In the genomic region with DNA sequence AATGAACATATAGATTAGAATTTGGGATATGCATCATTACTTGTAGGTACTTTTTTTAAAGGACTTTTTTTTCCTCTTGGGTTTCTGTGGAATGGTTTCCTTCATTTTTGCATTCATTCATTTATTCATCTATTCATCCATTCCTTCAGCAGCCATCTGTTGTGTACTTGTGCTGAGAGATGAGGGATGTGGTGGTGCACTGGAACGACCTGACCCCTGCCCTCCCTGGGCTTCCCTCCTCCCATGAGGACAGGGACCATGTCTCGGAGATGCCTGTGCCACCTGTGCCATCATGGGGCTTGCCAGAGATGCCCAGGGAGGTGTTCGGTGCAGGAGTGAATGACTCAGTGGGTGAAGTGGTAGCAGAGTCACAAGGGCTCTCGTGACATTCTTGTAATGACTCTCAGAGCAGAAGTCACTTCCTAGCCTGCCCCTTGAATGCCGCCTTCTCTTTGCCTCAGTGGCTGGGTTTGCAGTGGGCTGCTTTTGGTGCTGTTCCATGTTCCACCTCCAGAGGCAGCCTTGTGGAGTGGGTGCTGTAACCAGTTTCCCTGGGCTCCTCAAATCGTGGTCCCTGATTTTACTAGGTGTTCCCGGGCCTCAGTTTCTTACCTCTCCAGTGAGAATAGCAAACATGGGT, we compare ENCODE assay signal across 9 cellular contexts. TPM values are rescaled to one million over a fixed set of nuclear protein-coding genes. Genes with fewer than 3 reads are reported as not detected.
A peak's percentile ranks its signal among the peaks of the same experiment; 100 is the strongest.
DNase-seq lines count a peak whose midpoint lies in the region; ATAC-seq lines count a peak whose summit lies in the region.
"Had no signal": no experiment of that assay in that cellular context is flagged by ENCODE, and none has a peak within 500 bp of the region (broad histone marks: within the 10 kb centered on the region; RNA-seq: fewer than 3 reads in every experiment).

No MANE protein-coding gene starts in this region.

- H3K23ac ChIP-seq in mesenchymal stem cell (ENCODE audit: low read length in 2 of 2): no peak overlapping the region

- H3K27ac Mint-ChIP-seq in activated T-cell treated with anti-CD3 and anti-CD28 coated beads, Interleukin-2, amount 50 U/mL, for 72 hours: peak overlapping the region; percentile 81
- H3K27ac Mint-ChIP-seq in natural killer cell treated with Interleukin-12 subunit alpha and Interleukin-12 subunit beta and Interleukin-15 and Interleukin-18, amount 100 ng/mL, for 72 hours: peak overlapping the region; percentile 89

- H2AFZ ChIP-seq in mesenchymal stem cell (ENCODE audit: low read depth, low read length): no peak overlapping the region

- in situ Hi-C loops in KBM-7 (cut with MboI; ENCODE audit: low pct_unique_long_range_greater_than_20kb, low sequenced_read_pairs): no loop called here

- no peak overlapping the region for H2BK15ac ChIP-seq in mesenchymal stem cell (ENCODE audit: low read depth, poor library complexity, severe bottlenecking)

- H4K8ac ChIP-seq in mesenchymal stem cell (ENCODE audit: low read length): no peak overlapping the region

- no peak overlapping the region for H3K4ac ChIP-seq in mesenchymal stem cell (ENCODE audit: low read depth in 1 of 2, low read length in 2 of 2)

- H2BK120ac ChIP-seq in mesenchymal stem cell (ENCODE audit: low read depth, low read length): no peak overlapping the region

- DNase-seq in NCI-H510A treated with DMSO at 0.1 percent for 48 hours (lab: John Stamatoyannopoulos, UW) (peak; percentile 1), NCI-H510A (lab: John Stamatoyannopoulos, UW) (no peak), KBM-7 (peak; percentile 28), mesenchymal stem cell (no peak), HCEC 1CT (no peak), NCI-H187 treated with DMSO at 0.1 percent for 48 hours (lab: John Stamatoyannopoulos, UW) (no peak)
- DNase-seq in activated T-cell treated with anti-CD3 and anti-CD28 coated beads, Interleukin-2, amount 50 U/mL, for 72 hours: peak; percentile 87 to 88
- peak; percentile 87 for DNase-seq in natural killer cell treated with Interleukin-12 subunit alpha and Interleukin-12 subunit beta and Interleukin-15 and Interleukin-18, amount 100 ng/mL, for 72 hours (ENCODE audit: low spot score)

- peaks cover 11 to 14% of the 10 kb centered on the region in 2 donors for H3K36me3 Mint-ChIP-seq in activated T-cell treated with anti-CD3 and anti-CD28 coated beads, Interleukin-2, amount 50 U/mL, for 72 hours (ENCODE audit: insufficient read depth in 2 of 2)
- peaks cover 20% of the 10 kb centered on the region for H3K36me3 Mint-ChIP-seq in natural killer cell treated with Interleukin-12 subunit alpha and Interleukin-12 subunit beta and Interleukin-15 and Interleukin-18, amount 100 ng/mL, for 72 hours

- no peak overlapping the region for H3K4me3 ChIP-seq in mesenchymal stem cell (ENCODE audit: insufficient read depth in 1 of 2, low read depth in 1 of 2, low read length in 2 of 2)
- H3K4me3 ChIP-seq: BLaER1 treated with 17β-estradiol and CSF1 and Interleukin-3, amounts not matched to agents 10 nM and 100 nM had no signal

- no peaks in the 10 kb centered on the region for H3K27me3 Mint-ChIP-seq in activated T-cell treated with anti-CD3 and anti-CD28 coated beads, Interleukin-2, amount 50 U/mL, for 72 hours (ENCODE audit: low read depth)
- no peaks in the 10 kb centered on the region for H3K27me3 Mint-ChIP-seq in natural killer cell treated with Interleukin-12 subunit alpha and Interleukin-12 subunit beta and Interleukin-15 and Interleukin-18, amount 100 ng/mL, for 72 hours

- peak overlapping the region; percentile 48 to 63 for H3K4me3 Mint-ChIP-seq in activated T-cell treated with anti-CD3 and anti-CD28 coated beads, Interleukin-2, amount 50 U/mL, for 72 hours
- peak overlapping the region; percentile 74 for H3K4me3 Mint-ChIP-seq in natural killer cell treated with Interleukin-12 subunit alpha and Interleukin-12 subunit beta and Interleukin-15 and Interleukin-18, amount 100 ng/mL, for 72 hours

- no peaks in the 10 kb centered on the region for H3K9me3 Mint-ChIP-seq in activated T-cell treated with anti-CD3 and anti-CD28 coated beads, Interleukin-2, amount 50 U/mL, for 72 hours
- H3K9me3 Mint-ChIP-seq in natural killer cell treated with Interleukin-12 subunit alpha and Interleukin-12 subunit beta and Interleukin-15 and Interleukin-18, amount 100 ng/mL, for 72 hours: no peaks in the 10 kb centered on the region

- no peak overlapping the region for H3K27ac ChIP-seq in mesenchymal stem cell (ENCODE audit: low read length, poor library complexity, severe bottlenecking)
- H3K27ac ChIP-seq: BLaER1 treated with 17β-estradiol and CSF1 and Interleukin-3, amounts not matched to agents 10 nM and 100 nM had no signal

- peaks cover 97% of the 10 kb centered on the region for H3K4me1 Mint-ChIP-seq in activated T-cell treated with anti-CD3 and anti-CD28 coated beads, Interleukin-2, amount 50 U/mL, for 72 hours (ENCODE audit: low read depth)
- peaks cover 78 to 81% of the 10 kb centered on the region in 2 donors for H3K4me1 Mint-ChIP-seq in natural killer cell treated with Interleukin-12 subunit alpha and Interleukin-12 subunit beta and Interleukin-15 and Interleukin-18, amount 100 ng/mL, for 72 hours (ENCODE audit: low read depth in 2 of 2)

- no peaks in the 10 kb centered on the region for H3K9me3 ChIP-seq in mesenchymal stem cell (ENCODE audit: control insufficient read depth, low read length)
- H3K9me3 ChIP-seq: BLaER1 treated with 17β-estradiol and CSF1 and Interleukin-3, amounts not matched to agents 10 nM and 100 nM had no signal

- H3K14ac ChIP-seq in mesenchymal stem cell (ENCODE audit: low read length in 2 of 2): no peak overlapping the region

- H3K79me1 ChIP-seq in mesenchymal stem cell (replicated peaks; ENCODE audit: low read length, poor library complexity, severe bottlenecking): peaks cover 13% of the 10 kb centered on the region

- no peak overlapping the region for H3K18ac ChIP-seq in mesenchymal stem cell (ENCODE audit: low read depth in 1 of 2, low read length in 2 of 2)

- H4K91ac ChIP-seq in mesenchymal stem cell (ENCODE audit: low read length): no peak overlapping the region

- no peak overlapping the region for H3K4me2 ChIP-seq in mesenchymal stem cell (ENCODE audit: low read length, poor library complexity, severe bottlenecking)

- 69% methylated on average over 6 of the region's 7 CpGs for WGBS in mesenchymal stem cell

- H3K27me3 ChIP-seq in mesenchymal stem cell (ENCODE audit: control insufficient read depth in 1 of 2, insufficient read depth in 1 of 2, low read length in 2 of 2): no peaks in the 10 kb centered on the region
- H3K27me3 ChIP-seq: BLaER1 treated with 17β-estradiol and CSF1 and Interleukin-3, amounts not matched to agents 10 nM and 100 nM had no signal

- no peak overlapping the region for H2AK5ac ChIP-seq in mesenchymal stem cell (ENCODE audit: low read length, severe bottlenecking)

- no peak overlapping the region for H3K9ac ChIP-seq in mesenchymal stem cell (ENCODE audit: low read length)
- H3K9ac ChIP-seq: BLaER1 treated with 17β-estradiol and CSF1 and Interleukin-3, amounts not matched to agents 10 nM and 100 nM had no signal

- no peak overlapping the region for H2BK5ac ChIP-seq in mesenchymal stem cell (ENCODE audit: low read depth, low read length, poor library complexity, severe bottlenecking)

- ATAC-seq in activated T-cell treated with anti-CD3 and anti-CD28 coated beads, Interleukin-2, amount 50 U/mL, for 72 hours (replicated peaks in 1 of 2): peak; percentile 87 to 90
- ATAC-seq in natural killer cell treated with Interleukin-12 subunit alpha and Interleukin-12 subunit beta and Interleukin-15 and Interleukin-18, amount 100 ng/mL, for 72 hours: peak; percentile 90 to 91

- peaks cover 11 to 18% of the 10 kb centered on the region in 2 experiments for H3K36me3 ChIP-seq in mesenchymal stem cell (ENCODE audit: control insufficient read depth in 1 of 2, insufficient read depth in 2 of 2, low read depth in 1 of 2, low read length in 2 of 2)

- H3K4me1 ChIP-seq in mesenchymal stem cell (ENCODE audit: control insufficient read depth, insufficient read depth, low read depth, low read length): peaks cover 26% of the 10 kb centered on the region

- peak overlapping the region in 1 of 2 experiments; percentile 60 for H2BK12ac ChIP-seq in mesenchymal stem cell (ENCODE audit: low read length in 2 of 2)

RNA-seq across cellular contexts. Expression of gene CLEC16A, which starts 43.9 kb away (rescaled TPM):
- 10 to 100 TPM; 29.9 to 32.3 TPM for total RNA-seq in activated T-cell treated with anti-CD3 and anti-CD28 coated beads, Interleukin-2, amount 50 U/mL, for 72 hours
- 10 to 100 TPM; 42.5 to 60.2 TPM for total RNA-seq in natural killer cell treated with Interleukin-12 subunit alpha and Interleukin-12 subunit beta and Interleukin-15 and Interleukin-18, amount 100 ng/mL, for 72 hours
- 8.6 TPM for polyA plus RNA-seq in mesenchymal stem cell (2013, experiment 1 of 2)
- 8.3 TPM for polyA plus RNA-seq in mesenchymal stem cell (2013, experiment 2 of 2)

RNA-seq across cellular contexts. Expression of gene DEXI, which starts 46.0 kb away (rescaled TPM):
- total RNA-seq in activated T-cell treated with anti-CD3 and anti-CD28 coated beads, Interleukin-2, amount 50 U/mL, for 72 hours: 10 to 100 TPM; 24.4 to 26.7 TPM
- total RNA-seq in natural killer cell treated with Interleukin-12 subunit alpha and Interleukin-12 subunit beta and Interleukin-15 and Interleukin-18, amount 100 ng/mL, for 72 hours: 10 to 100 TPM; 20.7 to 36.3 TPM
- 26.6 TPM for polyA plus RNA-seq in mesenchymal stem cell (2013, experiment 1 of 2)
- 28.1 TPM for polyA plus RNA-seq in mesenchymal stem cell (2013, experiment 2 of 2)

Comparison
In these comparisons a context has a peak if more than half of its experiments do, and no peak if none do; other contexts are left out.
1. DNase-seq: peak in NCI-H510A treated with DMSO at 0.1 percent for 48 hours (single experiment), KBM-7 (single experiment), activated T-cell treated with anti-CD3 and anti-CD28 coated beads, Interleukin-2, amount 50 U/mL, for 72 hours (2 of 2) and natural killer cell treated with Interleukin-12 subunit alpha and Interleukin-12 subunit beta and Interleukin-15 and Interleukin-18, amount 100 ng/mL, for 72 hours (single experiment); none in NCI-H510A (single experiment), mesenchymal stem cell (single experiment), HCEC 1CT (single experiment) and NCI-H187 treated with DMSO at 0.1 percent for 48 hours (single experiment).